Comparison of ENCODE assay signal across 2 cellular contexts in the genomic region with DNA sequence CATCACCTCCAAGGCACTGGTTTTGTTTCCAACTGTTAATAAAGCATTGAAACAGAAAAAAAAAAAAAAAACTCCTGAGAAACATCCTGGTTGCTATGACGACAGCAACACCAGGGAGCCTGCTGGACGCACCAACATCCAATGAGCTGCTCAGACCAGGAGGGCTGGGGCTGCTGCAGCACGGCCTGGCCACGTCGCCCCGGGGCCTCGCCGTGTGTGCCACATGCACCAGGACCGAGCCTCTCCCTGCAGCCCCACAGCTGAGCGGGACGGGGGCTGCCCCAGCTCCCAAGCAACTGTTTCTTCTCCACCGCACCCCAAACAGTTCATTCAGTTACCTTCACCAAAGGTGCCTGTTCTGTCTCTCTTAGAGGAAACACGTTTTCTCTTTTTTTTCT.
TF ChIP-seq lines count a peak whose summit lies in the region.

No MANE protein-coding gene starts in this region.

TF ChIP-seq in K562, 482 proteins besides CTCF, POLR2A, EP300 and RAD21 (continues in another document):
- TF ChIP-seq, protein P1, sequence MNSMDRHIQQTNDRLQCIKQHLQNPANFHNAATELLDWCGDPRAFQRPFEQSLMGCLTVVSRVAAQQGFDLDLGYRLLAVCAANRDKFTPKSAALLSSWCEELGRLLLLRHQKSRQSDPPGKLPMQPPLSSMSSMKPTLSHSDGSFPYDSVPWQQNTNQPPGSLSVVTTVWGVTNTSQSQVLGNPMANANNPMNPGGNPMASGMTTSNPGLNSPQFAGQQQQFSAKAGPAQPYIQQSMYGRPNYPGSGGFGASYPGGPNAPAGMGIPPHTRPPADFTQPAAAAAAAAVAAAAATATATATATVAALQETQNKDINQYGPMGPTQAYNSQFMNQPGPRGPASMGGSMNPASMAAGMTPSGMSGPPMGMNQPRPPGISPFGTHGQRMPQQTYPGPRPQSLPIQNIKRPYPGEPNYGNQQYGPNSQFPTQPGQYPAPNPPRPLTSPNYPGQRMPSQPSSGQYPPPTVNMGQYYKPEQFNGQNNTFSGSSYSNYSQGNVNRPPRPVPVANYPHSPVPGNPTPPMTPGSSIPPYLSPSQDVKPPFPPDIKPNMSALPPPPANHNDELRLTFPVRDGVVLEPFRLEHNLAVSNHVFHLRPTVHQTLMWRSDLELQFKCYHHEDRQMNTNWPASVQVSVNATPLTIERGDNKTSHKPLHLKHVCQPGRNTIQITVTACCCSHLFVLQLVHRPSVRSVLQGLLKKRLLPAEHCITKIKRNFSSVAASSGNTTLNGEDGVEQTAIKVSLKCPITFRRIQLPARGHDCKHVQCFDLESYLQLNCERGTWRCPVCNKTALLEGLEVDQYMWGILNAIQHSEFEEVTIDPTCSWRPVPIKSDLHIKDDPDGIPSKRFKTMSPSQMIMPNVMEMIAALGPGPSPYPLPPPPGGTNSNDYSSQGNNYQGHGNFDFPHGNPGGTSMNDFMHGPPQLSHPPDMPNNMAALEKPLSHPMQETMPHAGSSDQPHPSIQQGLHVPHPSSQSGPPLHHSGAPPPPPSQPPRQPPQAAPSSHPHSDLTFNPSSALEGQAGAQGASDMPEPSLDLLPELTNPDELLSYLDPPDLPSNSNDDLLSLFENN (IDR thresholded peaks at IDR 0.05; ENCODE audit: low read depth in 2 of 2, low read length in 2 of 2), result no peak
- TF ChIP-seq MXI1 (IDR thresholded peaks at IDR 0.05; ENCODE audit: low read depth, low read length) (no peak), RFX1 (IDR thresholded peaks at IDR 0.05) (peak; percentile 77), DPF2 (IDR thresholded peaks at IDR 0.05) (no peak), SMAD3 (CRISPR knock-in tag; conservative IDR thresholded peaks at IDR 0.05) (no peak), ZNF639 (CRISPR knock-in tag; conservative IDR thresholded peaks at IDR 0.05 in 1 of 2, IDR thresholded peaks at IDR 0.05 in 1 of 2) (no peak), MAFK (IDR thresholded peaks at IDR 0.05; ENCODE audit: low read length) (no peak), ZNF384 (IDR thresholded peaks at IDR 0.05; ENCODE audit: low read depth, low read length) (0 out of 2 replicates have a peak, but pooled peaks have one; percentile 33)
- TF ChIP-seq, protein P2, sequence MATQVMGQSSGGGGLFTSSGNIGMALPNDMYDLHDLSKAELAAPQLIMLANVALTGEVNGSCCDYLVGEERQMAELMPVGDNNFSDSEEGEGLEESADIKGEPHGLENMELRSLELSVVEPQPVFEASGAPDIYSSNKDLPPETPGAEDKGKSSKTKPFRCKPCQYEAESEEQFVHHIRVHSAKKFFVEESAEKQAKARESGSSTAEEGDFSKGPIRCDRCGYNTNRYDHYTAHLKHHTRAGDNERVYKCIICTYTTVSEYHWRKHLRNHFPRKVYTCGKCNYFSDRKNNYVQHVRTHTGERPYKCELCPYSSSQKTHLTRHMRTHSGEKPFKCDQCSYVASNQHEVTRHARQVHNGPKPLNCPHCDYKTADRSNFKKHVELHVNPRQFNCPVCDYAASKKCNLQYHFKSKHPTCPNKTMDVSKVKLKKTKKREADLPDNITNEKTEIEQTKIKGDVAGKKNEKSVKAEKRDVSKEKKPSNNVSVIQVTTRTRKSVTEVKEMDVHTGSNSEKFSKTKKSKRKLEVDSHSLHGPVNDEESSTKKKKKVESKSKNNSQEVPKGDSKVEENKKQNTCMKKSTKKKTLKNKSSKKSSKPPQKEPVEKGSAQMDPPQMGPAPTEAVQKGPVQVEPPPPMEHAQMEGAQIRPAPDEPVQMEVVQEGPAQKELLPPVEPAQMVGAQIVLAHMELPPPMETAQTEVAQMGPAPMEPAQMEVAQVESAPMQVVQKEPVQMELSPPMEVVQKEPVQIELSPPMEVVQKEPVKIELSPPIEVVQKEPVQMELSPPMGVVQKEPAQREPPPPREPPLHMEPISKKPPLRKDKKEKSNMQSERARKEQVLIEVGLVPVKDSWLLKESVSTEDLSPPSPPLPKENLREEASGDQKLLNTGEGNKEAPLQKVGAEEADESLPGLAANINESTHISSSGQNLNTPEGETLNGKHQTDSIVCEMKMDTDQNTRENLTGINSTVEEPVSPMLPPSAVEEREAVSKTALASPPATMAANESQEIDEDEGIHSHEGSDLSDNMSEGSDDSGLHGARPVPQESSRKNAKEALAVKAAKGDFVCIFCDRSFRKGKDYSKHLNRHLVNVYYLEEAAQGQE (CRISPR knock-in tag; IDR thresholded peaks at IDR 0.05; ENCODE audit: low read depth), result no peak
- TF ChIP-seq, protein P3, sequence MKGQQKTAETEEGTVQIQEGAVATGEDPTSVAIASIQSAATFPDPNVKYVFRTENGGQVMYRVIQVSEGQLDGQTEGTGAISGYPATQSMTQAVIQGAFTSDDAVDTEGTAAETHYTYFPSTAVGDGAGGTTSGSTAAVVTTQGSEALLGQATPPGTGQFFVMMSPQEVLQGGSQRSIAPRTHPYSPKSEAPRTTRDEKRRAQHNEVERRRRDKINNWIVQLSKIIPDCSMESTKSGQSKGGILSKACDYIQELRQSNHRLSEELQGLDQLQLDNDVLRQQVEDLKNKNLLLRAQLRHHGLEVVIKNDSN (CRISPR knock-in tag; IDR thresholded peaks at IDR 0.05), result no peak
- TF ChIP-seq, protein P4, sequence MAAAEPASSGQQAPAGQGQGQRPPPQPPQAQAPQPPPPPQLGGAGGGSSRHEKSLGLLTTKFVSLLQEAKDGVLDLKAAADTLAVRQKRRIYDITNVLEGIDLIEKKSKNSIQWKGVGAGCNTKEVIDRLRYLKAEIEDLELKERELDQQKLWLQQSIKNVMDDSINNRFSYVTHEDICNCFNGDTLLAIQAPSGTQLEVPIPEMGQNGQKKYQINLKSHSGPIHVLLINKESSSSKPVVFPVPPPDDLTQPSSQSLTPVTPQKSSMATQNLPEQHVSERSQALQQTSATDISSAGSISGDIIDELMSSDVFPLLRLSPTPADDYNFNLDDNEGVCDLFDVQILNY (CRISPR knock-in tag; IDR thresholded peaks at IDR 0.05), result no peak

TF ChIP-seq in GM12891, 5 proteins besides CTCF, POLR2A, EP300 and RAD21 (continued from another document):
- TF ChIP-seq PAX5 (IDR thresholded peaks at IDR 0.05; ENCODE audit: insufficient read depth, low read length, severe bottlenecking) (no peak), POLR2AphosphoS5 (IDR thresholded peaks at IDR 0.05; ENCODE audit: low read depth, low read length) (no peak), SPI1 (IDR thresholded peaks at IDR 0.05; ENCODE audit: low read depth, low read length) (no peak)
